ENCODE assay signal across 8 cellular contexts in genomic region chr16:35575432-35575821, GRCh38.
"Had no signal": no experiment of that assay in that cellular context is flagged by ENCODE, and none has a peak within 500 bp of the region (broad histone marks: within the 10 kb centered on the region; RNA-seq: fewer than 3 reads in every experiment).

No MANE protein-coding gene starts in this region.

- H3K4me1 ChIP-seq: HAP-1 had no signal

- H3K4me2 ChIP-seq: GM23338 had no signal

- H3K4me1 Mint-ChIP-seq: GM23338, H9 had no signal

- H3K4me3 ChIP-seq: GM23248, GM23338, HAP-1 had no signal

- DNase-seq: GM23248, GOT3, H7, H9, HCEC 1CT, HFFc6 had no signal

- H3K9ac ChIP-seq: GM23248 had no signal

- H3K4me3 Mint-ChIP-seq: GM23338, H9, HFFc6 had no signal

- H3K27ac Mint-ChIP-seq: GM23338, H9, HFFc6 had no signal

- H2AFZ ChIP-seq: GM23248, GM23338 had no signal

- H3K9me3 ChIP-seq: HAP-1 had no signal

- H3K27ac ChIP-seq: GM23248 had no signal

- H3K36me3 ChIP-seq: HAP-1 had no signal
